ENCODE assay signal across 1 cellular context in the genomic region with DNA sequence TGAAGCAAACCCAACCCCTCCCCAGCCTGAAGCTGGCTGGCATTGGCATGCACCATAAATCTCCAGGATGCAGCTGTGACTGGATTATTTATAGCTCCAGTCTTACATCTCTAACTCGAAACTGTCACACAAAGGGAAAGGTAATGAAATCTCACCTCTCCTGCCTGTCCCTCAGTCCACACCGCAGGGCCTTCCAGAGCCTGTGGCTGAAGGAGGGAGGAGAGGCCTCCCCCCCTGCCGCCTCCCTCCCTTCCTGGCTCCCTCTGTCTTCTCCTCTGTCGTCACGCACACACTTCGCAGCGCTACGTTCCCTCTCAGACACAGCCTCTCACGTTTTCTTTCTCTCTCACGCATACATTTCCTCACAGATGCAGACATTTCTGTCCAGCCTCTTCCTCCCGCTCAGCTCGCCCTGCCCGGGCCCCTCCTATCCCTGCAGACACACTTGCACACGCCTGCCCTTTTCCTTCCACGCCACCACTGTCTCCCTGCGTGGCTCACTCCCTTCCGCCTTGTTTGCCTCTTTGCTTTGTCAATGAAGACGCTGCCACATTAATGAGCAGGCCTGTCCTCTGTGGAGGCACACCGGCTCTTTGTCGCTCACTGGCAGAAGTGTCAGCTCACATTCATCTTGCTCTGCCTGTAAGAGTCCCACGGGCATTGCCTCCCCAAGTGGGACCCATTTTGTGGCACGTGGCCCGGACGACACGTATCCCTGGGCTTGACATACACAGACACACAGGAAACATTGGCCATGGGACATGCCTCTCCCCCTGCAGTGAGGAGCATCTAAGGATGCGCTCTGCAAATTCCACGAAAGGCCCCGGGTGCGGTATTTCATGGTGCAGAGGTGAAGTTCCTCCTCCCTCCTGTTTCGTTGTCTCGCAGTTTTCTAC.
TF ChIP-seq lines count a peak whose summit lies in the region.

No MANE protein-coding gene starts in this region.

TF ChIP-seq in HEK293, 187 proteins besides CTCF, POLR2A, EP300 and RAD21 (continued from another document):
- TF ChIP-seq ZNF548 (tag by site-specific recombination; IDR thresholded peaks at IDR 0.05) = no peak
- TF ChIP-seq ZBTB20 (tag by site-specific recombination; IDR thresholded peaks at IDR 0.05) = no peak
- no peak for TF ChIP-seq ZNF677 (tag by site-specific recombination; IDR thresholded peaks at IDR 0.05)
- TF ChIP-seq ZNF658 (tag by site-specific recombination; IDR thresholded peaks at IDR 0.05) = no peak
- no peak for TF ChIP-seq ZNF24 (tag by site-specific recombination; IDR thresholded peaks at IDR 0.05)
- TF ChIP-seq, protein P1, sequence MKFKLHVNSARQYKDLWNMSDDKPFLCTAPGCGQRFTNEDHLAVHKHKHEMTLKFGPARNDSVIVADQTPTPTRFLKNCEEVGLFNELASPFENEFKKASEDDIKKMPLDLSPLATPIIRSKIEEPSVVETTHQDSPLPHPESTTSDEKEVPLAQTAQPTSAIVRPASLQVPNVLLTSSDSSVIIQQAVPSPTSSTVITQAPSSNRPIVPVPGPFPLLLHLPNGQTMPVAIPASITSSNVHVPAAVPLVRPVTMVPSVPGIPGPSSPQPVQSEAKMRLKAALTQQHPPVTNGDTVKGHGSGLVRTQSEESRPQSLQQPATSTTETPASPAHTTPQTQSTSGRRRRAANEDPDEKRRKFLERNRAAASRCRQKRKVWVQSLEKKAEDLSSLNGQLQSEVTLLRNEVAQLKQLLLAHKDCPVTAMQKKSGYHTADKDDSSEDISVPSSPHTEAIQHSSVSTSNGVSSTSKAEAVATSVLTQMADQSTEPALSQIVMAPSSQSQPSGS (tag by site-specific recombination; IDR thresholded peaks at IDR 0.05; ENCODE audit: low read depth) = no peak
- TF ChIP-seq ZNF132 (tag by site-specific recombination; IDR thresholded peaks at IDR 0.05; ENCODE audit: borderline replicate concordance) = no peak
- TF ChIP-seq, protein P2, sequence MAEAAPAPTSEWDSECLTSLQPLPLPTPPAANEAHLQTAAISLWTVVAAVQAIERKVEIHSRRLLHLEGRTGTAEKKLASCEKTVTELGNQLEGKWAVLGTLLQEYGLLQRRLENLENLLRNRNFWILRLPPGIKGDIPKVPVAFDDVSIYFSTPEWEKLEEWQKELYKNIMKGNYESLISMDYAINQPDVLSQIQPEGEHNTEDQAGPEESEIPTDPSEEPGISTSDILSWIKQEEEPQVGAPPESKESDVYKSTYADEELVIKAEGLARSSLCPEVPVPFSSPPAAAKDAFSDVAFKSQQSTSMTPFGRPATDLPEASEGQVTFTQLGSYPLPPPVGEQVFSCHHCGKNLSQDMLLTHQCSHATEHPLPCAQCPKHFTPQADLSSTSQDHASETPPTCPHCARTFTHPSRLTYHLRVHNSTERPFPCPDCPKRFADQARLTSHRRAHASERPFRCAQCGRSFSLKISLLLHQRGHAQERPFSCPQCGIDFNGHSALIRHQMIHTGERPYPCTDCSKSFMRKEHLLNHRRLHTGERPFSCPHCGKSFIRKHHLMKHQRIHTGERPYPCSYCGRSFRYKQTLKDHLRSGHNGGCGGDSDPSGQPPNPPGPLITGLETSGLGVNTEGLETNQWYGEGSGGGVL (tag by site-specific recombination; IDR thresholded peaks at IDR 0.05) = peak; percentile 75
- TF ChIP-seq ZNF792 (tag by site-specific recombination; IDR thresholded peaks at IDR 0.05) = no peak
- no peak for TF ChIP-seq ZNF621 (tag by site-specific recombination; IDR thresholded peaks at IDR 0.05)
- TF ChIP-seq, protein P3, sequence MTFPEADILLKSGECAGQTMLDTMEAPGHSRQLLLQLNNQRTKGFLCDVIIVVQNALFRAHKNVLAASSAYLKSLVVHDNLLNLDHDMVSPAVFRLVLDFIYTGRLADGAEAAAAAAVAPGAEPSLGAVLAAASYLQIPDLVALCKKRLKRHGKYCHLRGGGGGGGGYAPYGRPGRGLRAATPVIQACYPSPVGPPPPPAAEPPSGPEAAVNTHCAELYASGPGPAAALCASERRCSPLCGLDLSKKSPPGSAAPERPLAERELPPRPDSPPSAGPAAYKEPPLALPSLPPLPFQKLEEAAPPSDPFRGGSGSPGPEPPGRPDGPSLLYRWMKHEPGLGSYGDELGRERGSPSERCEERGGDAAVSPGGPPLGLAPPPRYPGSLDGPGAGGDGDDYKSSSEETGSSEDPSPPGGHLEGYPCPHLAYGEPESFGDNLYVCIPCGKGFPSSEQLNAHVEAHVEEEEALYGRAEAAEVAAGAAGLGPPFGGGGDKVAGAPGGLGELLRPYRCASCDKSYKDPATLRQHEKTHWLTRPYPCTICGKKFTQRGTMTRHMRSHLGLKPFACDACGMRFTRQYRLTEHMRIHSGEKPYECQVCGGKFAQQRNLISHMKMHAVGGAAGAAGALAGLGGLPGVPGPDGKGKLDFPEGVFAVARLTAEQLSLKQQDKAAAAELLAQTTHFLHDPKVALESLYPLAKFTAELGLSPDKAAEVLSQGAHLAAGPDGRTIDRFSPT (tag by site-specific recombination; IDR thresholded peaks at IDR 0.05) = no peak
- 0 out of 2 replicates have a peak, but pooled peaks have one; percentile 32 for TF ChIP-seq PRDM1 (tag by site-specific recombination; IDR thresholded peaks at IDR 0.05)
- TF ChIP-seq ZSCAN23 (tag by site-specific recombination; IDR thresholded peaks at IDR 0.05) = no peak
- no peak for TF ChIP-seq ZNF175 (tag by site-specific recombination; IDR thresholded peaks at IDR 0.05)
- no peak for TF ChIP-seq ZNF394 (tag by site-specific recombination; IDR thresholded peaks at IDR 0.05; ENCODE audit: borderline replicate concordance)
- TF ChIP-seq ZBTB1 (tag by site-specific recombination; IDR thresholded peaks at IDR 0.05) = no peak
- no peak for TF ChIP-seq KLF1 (tag by site-specific recombination; IDR thresholded peaks at IDR 0.05)
- TF ChIP-seq, protein P4, sequence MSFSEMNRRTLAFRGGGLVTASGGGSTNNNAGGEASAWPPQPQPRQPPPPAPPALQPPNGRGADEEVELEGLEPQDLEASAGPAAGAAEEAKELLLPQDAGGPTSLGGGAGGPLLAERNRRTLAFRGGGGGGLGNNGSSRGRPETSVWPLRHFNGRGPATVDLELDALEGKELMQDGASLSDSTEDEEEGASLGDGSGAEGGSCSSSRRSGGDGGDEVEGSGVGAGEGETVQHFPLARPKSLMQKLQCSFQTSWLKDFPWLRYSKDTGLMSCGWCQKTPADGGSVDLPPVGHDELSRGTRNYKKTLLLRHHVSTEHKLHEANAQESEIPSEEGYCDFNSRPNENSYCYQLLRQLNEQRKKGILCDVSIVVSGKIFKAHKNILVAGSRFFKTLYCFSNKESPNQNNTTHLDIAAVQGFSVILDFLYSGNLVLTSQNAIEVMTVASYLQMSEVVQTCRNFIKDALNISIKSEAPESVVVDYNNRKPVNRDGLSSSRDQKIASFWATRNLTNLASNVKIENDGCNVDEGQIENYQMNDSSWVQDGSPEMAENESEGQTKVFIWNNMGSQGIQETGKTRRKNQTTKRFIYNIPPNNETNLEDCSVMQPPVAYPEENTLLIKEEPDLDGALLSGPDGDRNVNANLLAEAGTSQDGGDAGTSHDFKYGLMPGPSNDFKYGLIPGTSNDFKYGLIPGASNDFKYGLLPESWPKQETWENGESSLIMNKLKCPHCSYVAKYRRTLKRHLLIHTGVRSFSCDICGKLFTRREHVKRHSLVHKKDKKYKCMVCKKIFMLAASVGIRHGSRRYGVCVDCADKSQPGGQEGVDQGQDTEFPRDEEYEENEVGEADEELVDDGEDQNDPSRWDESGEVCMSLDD (tag by site-specific recombination; IDR thresholded peaks at IDR 0.05) = no peak
- TF ChIP-seq TRIM28 (IDR thresholded peaks at IDR 0.05; ENCODE audit: borderline replicate concordance, low read length) = peak; percentile 27; the same call in 1 of the 2 replicates
- TF ChIP-seq ZNF529 (tag by site-specific recombination; IDR thresholded peaks at IDR 0.05; ENCODE audit: insufficient replicate concordance) = no peak
